In the genomic region with DNA sequence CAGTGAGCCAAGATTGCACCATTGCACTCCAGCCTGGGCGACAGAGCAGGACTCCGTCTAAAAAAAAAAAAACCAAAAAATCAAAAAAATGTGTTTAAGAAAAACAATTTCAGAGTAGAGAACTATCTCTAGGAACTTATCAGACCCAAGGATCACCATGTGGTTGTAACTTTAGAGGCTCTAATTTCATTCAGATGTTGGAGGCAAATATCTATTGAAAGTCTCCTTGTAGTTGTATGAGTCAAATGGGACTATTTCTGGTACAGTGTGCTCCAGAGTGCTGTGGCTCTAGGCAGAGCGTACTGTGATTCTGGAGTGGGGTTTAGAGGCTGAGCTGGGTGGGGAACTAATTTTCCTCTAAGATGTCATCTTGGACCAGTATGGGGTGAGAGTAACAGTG, we compare ENCODE assay signal across 1 cellular context.
TF ChIP-seq lines count a peak whose summit lies in the region.

No MANE protein-coding gene starts in this region.

TF ChIP-seq in K562, 482 proteins besides CTCF, POLR2A, EP300 and RAD21:
- TF ChIP-seq ZNF232 (CRISPR knock-in tag; IDR thresholded peaks at IDR 0.05) (no peak), POLR3G (IDR thresholded peaks at IDR 0.05; ENCODE audit: extremely low read depth, insufficient read length, insufficient replicate concordance) (no peak), ZFP1 (CRISPR knock-in tag; IDR thresholded peaks at IDR 0.05) (no peak), MBD2 (IDR thresholded peaks at IDR 0.05; ENCODE audit: borderline replicate concordance, low read depth) (no peak), TAF9B (IDR thresholded peaks at IDR 0.05; ENCODE audit: partially characterized antibody) (no peak), ETV6 (IDR thresholded peaks at IDR 0.05; ENCODE audit: borderline replicate concordance in 1 of 2, low read depth in 2 of 2, low read length in 1 of 2) (no peak), ETV6 (CRISPR knock-in tag; IDR thresholded peaks at IDR 0.05; ENCODE audit: borderline replicate concordance) (no peak), BACH1 (tag; IDR thresholded peaks at IDR 0.05) (no peak), ZNF133 (CRISPR knock-in tag; IDR thresholded peaks at IDR 0.05) (no peak), HNRNPH1 (optimal IDR thresholded peaks at IDR 0.05; ENCODE audit: low read depth, low read length) (no peak), L3MBTL2 (IDR thresholded peaks at IDR 0.05) (peak; percentile 79), RFX7 (CRISPR knock-in tag; IDR thresholded peaks at IDR 0.05) (no peak), ZNF507 (tag; conservative IDR thresholded peaks at IDR 0.05) (no peak)
- TF ChIP-seq, protein P1, sequence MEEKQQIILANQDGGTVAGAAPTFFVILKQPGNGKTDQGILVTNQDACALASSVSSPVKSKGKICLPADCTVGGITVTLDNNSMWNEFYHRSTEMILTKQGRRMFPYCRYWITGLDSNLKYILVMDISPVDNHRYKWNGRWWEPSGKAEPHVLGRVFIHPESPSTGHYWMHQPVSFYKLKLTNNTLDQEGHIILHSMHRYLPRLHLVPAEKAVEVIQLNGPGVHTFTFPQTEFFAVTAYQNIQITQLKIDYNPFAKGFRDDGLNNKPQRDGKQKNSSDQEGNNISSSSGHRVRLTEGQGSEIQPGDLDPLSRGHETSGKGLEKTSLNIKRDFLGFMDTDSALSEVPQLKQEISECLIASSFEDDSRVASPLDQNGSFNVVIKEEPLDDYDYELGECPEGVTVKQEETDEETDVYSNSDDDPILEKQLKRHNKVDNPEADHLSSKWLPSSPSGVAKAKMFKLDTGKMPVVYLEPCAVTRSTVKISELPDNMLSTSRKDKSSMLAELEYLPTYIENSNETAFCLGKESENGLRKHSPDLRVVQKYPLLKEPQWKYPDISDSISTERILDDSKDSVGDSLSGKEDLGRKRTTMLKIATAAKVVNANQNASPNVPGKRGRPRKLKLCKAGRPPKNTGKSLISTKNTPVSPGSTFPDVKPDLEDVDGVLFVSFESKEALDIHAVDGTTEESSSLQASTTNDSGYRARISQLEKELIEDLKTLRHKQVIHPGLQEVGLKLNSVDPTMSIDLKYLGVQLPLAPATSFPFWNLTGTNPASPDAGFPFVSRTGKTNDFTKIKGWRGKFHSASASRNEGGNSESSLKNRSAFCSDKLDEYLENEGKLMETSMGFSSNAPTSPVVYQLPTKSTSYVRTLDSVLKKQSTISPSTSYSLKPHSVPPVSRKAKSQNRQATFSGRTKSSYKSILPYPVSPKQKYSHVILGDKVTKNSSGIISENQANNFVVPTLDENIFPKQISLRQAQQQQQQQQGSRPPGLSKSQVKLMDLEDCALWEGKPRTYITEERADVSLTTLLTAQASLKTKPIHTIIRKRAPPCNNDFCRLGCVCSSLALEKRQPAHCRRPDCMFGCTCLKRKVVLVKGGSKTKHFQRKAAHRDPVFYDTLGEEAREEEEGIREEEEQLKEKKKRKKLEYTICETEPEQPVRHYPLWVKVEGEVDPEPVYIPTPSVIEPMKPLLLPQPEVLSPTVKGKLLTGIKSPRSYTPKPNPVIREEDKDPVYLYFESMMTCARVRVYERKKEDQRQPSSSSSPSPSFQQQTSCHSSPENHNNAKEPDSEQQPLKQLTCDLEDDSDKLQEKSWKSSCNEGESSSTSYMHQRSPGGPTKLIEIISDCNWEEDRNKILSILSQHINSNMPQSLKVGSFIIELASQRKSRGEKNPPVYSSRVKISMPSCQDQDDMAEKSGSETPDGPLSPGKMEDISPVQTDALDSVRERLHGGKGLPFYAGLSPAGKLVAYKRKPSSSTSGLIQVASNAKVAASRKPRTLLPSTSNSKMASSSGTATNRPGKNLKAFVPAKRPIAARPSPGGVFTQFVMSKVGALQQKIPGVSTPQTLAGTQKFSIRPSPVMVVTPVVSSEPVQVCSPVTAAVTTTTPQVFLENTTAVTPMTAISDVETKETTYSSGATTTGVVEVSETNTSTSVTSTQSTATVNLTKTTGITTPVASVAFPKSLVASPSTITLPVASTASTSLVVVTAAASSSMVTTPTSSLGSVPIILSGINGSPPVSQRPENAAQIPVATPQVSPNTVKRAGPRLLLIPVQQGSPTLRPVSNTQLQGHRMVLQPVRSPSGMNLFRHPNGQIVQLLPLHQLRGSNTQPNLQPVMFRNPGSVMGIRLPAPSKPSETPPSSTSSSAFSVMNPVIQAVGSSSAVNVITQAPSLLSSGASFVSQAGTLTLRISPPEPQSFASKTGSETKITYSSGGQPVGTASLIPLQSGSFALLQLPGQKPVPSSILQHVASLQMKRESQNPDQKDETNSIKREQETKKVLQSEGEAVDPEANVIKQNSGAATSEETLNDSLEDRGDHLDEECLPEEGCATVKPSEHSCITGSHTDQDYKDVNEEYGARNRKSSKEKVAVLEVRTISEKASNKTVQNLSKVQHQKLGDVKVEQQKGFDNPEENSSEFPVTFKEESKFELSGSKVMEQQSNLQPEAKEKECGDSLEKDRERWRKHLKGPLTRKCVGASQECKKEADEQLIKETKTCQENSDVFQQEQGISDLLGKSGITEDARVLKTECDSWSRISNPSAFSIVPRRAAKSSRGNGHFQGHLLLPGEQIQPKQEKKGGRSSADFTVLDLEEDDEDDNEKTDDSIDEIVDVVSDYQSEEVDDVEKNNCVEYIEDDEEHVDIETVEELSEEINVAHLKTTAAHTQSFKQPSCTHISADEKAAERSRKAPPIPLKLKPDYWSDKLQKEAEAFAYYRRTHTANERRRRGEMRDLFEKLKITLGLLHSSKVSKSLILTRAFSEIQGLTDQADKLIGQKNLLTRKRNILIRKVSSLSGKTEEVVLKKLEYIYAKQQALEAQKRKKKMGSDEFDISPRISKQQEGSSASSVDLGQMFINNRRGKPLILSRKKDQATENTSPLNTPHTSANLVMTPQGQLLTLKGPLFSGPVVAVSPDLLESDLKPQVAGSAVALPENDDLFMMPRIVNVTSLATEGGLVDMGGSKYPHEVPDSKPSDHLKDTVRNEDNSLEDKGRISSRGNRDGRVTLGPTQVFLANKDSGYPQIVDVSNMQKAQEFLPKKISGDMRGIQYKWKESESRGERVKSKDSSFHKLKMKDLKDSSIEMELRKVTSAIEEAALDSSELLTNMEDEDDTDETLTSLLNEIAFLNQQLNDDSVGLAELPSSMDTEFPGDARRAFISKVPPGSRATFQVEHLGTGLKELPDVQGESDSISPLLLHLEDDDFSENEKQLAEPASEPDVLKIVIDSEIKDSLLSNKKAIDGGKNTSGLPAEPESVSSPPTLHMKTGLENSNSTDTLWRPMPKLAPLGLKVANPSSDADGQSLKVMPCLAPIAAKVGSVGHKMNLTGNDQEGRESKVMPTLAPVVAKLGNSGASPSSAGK (IDR thresholded peaks at IDR 0.05): peak; percentile 61
- TF ChIP-seq, protein P2, sequence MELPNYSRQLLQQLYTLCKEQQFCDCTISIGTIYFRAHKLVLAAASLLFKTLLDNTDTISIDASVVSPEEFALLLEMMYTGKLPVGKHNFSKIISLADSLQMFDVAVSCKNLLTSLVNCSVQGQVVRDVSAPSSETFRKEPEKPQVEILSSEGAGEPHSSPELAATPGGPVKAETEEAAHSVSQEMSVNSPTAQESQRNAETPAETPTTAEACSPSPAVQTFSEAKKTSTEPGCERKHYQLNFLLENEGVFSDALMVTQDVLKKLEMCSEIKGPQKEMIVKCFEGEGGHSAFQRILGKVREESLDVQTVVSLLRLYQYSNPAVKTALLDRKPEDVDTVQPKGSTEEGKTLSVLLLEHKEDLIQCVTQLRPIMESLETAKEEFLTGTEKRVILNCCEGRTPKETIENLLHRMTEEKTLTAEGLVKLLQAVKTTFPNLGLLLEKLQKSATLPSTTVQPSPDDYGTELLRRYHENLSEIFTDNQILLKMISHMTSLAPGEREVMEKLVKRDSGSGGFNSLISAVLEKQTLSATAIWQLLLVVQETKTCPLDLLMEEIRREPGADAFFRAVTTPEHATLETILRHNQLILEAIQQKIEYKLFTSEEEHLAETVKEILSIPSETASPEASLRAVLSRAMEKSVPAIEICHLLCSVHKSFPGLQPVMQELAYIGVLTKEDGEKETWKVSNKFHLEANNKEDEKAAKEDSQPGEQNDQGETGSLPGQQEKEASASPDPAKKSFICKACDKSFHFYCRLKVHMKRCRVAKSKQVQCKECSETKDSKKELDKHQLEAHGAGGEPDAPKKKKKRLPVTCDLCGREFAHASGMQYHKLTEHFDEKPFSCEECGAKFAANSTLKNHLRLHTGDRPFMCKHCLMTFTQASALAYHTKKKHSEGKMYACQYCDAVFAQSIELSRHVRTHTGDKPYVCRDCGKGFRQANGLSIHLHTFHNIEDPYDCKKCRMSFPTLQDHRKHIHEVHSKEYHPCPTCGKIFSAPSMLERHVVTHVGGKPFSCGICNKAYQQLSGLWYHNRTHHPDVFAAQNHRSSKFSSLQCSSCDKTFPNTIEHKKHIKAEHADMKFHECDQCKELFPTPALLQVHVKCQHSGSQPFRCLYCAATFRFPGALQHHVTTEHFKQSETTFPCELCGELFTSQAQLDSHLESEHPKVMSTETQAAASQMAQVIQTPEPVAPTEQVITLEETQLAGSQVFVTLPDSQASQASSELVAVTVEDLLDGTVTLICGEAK (IDR thresholded peaks at IDR 0.05): no peak
- TF ChIP-seq, protein P2 (CRISPR knock-in tag; IDR thresholded peaks at IDR 0.05): no peak
- TF ChIP-seq, protein P3, sequence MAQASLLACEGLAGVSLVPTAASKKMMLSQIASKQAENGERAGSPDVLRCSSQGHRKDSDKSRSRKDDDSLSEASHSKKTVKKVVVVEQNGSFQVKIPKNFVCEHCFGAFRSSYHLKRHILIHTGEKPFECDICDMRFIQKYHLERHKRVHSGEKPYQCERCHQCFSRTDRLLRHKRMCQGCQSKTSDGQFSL (CRISPR knock-in tag; IDR thresholded peaks at IDR 0.05): no peak
- TF ChIP-seq, protein P3 (tag; IDR thresholded peaks at IDR 0.05): 0 out of 4 replicates have a peak, but pooled peaks of 1 of the 2 experiments have one; percentile 32
